ENCODE assay signal across 20 cellular contexts in genomic region chr13:96992633-96993032, GRCh38. TPM values are rescaled to one million over a fixed set of nuclear protein-coding genes. Genes with fewer than 3 reads are reported as not detected.
DNase-seq lines count a peak whose midpoint lies in the region; ATAC-seq and TF ChIP-seq lines count a peak whose summit lies in the region.
"Had no signal": no experiment of that assay in that cellular context is flagged by ENCODE, and none has a peak within 500 bp of the region (broad histone marks: within the 10 kb centered on the region; RNA-seq: fewer than 3 reads in every experiment).

No MANE protein-coding gene starts in this region.

- ATAC-seq in WTC11 (no peak), HG02840 (IDR thresholded peaks at IDR 0.05; ENCODE audit: low FRiP score, unreplicated experiment) (no peak)
- ATAC-seq: A549 had no signal

- POLR2A ChIA-PET in WTC11 (lab: Charles Lee): no interaction called here

- no peak for TF ChIP-seq CTCF in WTC11 (IDR thresholded peaks at IDR 0.05)
- TF ChIP-seq CTCF in nephron progenitor cell (IDR thresholded peaks at IDR 0.05): no peak

- DNase-seq in D341Med (ENCODE audit: low spot score) (peak; percentile 46), NCI-H82 (lab: John Stamatoyannopoulos, UW) (peak; percentile 90), WTC11 (ENCODE audit: low spot score) (no peak), nephron progenitor cell (no peak), GM19240 (ENCODE audit: insufficient read length, low spot score) (no peak), globus pallidus (ENCODE audit: low spot score) (no peak)
- DNase-seq: 8988T; ACHN; AML-193; BE2C; CD4-positive, alpha-beta T cell; CD8-positive, alpha-beta memory T cell; DMS53; DMS79 treated with DMSO at 0.1 percent for 48 hours; GF-D8; GOT3 had no signal

- H3K36me3 Mint-ChIP-seq in WTC11 (no peaks in the 10 kb centered on the region), nephron progenitor cell (ENCODE audit: low read depth) (peaks cover 50% of the 10 kb centered on the region)
- H3K36me3 Mint-ChIP-seq: CD14-positive monocyte had no signal

- CTCF ChIA-PET in WTC11 (lab: Charles Lee): no interaction called here

- peaks cover 6% of the 10 kb centered on the region for H3K9me3 Mint-ChIP-seq in WTC11
- H3K9me3 Mint-ChIP-seq in nephron progenitor cell: peaks cover 14% of the 10 kb centered on the region
- H3K9me3 Mint-ChIP-seq: CD4-positive, alpha-beta T cell had no signal

- H3K27ac Mint-ChIP-seq in WTC11 (no peak overlapping the region), nephron progenitor cell (no peak overlapping the region)
- H3K27ac Mint-ChIP-seq: CD4-positive, alpha-beta T cell; CD8-positive, alpha-beta memory T cell had no signal

- H3K4me3 Mint-ChIP-seq in WTC11 (no peak overlapping the region), nephron progenitor cell (peak overlapping the region; percentile 82)
- H3K4me3 Mint-ChIP-seq: CD4-positive, alpha-beta T cell; CD8-positive, alpha-beta memory T cell had no signal

- H3K4me1 Mint-ChIP-seq in WTC11: peaks cover 19% of the 10 kb centered on the region
- H3K4me1 Mint-ChIP-seq in nephron progenitor cell: peaks cover 53% of the 10 kb centered on the region

- H3K27me3 Mint-ChIP-seq in WTC11 (ENCODE audit: low read depth): peaks cover 68% of the 10 kb centered on the region
- H3K27me3 Mint-ChIP-seq in nephron progenitor cell (ENCODE audit: low read depth, poor library complexity): peaks cover 30% of the 10 kb centered on the region

TF ChIP-seq in WTC11, 78 proteins besides CTCF, POLR2A, EP300 and RAD21:
- TF ChIP-seq ZNF423 (CRISPR knock-in tag; IDR thresholded peaks at IDR 0.05) (0 out of 2 replicates have a peak, but pooled peaks have one; percentile 49), ZNF416 (CRISPR knock-in tag; IDR thresholded peaks at IDR 0.05) (no peak)

RNA-seq across cellular contexts. Expression of gene OXGR1, which starts 1.6 kb away (rescaled TPM):
- total RNA-seq in WTC11 (2021): 0.21 to 0.71 TPM (median 0.39 TPM) in 3 replicates
- total RNA-seq: CD4-positive, alpha-beta T cell; CD8-positive, alpha-beta memory T cell; G401 had no signal

Comparison
In these comparisons a context has a peak if more than half of its experiments do, and no peak if none do; other contexts are left out.
1. DNase-seq: peak in D341Med (single experiment) and NCI-H82 (single experiment); none in WTC11 (single experiment), nephron progenitor cell (single experiment), GM19240 (single experiment) and globus pallidus (single experiment).